14 cellular contexts compared by ENCODE assay signal in genomic region chr17:19161308-19162107, GRCh38. TPM values are rescaled to one million over a fixed set of nuclear protein-coding genes. Genes with fewer than 3 reads are reported as not detected.
DNase-seq lines count a peak whose midpoint lies in the region; ATAC-seq and FAIRE-seq lines count a peak whose summit lies in the region.
"Not testable (repeated sequence)": the region's sequence is repeated elsewhere in the genome, so short reads cannot be mapped to it uniquely, and the experiment has no call there.
"Had no signal": no experiment of that assay in that cellular context is flagged by ENCODE, and none has a peak within 500 bp of the region (broad histone marks: within the 10 kb centered on the region; RNA-seq: fewer than 3 reads in every experiment).

No MANE protein-coding gene starts in this region.

- FAIRE-seq in RCC 7860 (lab: Jason Lieb, UNC), result peak; percentile 63

- not testable (repeated sequence) for H3K9me3 Mint-ChIP-seq in activated CD8-positive, alpha-beta T cell treated with anti-CD3 and anti-CD28 coated beads, Interleukin-2, amount 10 ng/mL, durations not matched to agents 7 days and 5 days (ENCODE audit: insufficient read depth); activated naive CD8-positive, alpha-beta T cell treated with anti-CD3 and anti-CD28 coated beads, Interleukin-2, amount 50 U/mL, for 24 hours; naive thymus-derived CD8-positive, alpha-beta T cell; stimulated activated naive CD8-positive, alpha-beta T cell treated with anti-CD3 and anti-CD28 coated beads, Interleukin-15, amount 100 ng/mL, for 72 hours

- not testable (repeated sequence) for H3K27me3 Mint-ChIP-seq in activated CD8-positive, alpha-beta T cell treated with anti-CD3 and anti-CD28 coated beads, Interleukin-2, amount 10 ng/mL, durations not matched to agents 7 days and 5 days (ENCODE audit: low read depth); activated naive CD8-positive, alpha-beta T cell treated with anti-CD3 and anti-CD28 coated beads, Interleukin-2, amount 50 U/mL, for 24 hours; naive thymus-derived CD8-positive, alpha-beta T cell; stimulated activated naive CD8-positive, alpha-beta T cell treated with anti-CD3 and anti-CD28 coated beads, Interleukin-15, amount 100 ng/mL, for 72 hours

- POLR2A ChIA-PET in activated CD8-positive, alpha-beta T cell treated with anti-CD3 and anti-CD28 coated beads, Interleukin-2, amount 10 ng/mL, durations not matched to agents 7 days and 5 days (lab: Charles Lee); naive thymus-derived CD8-positive, alpha-beta T cell (lab: Charles Lee): not testable (repeated sequence)

- H3K36me3 Mint-ChIP-seq in activated CD8-positive, alpha-beta T cell treated with anti-CD3 and anti-CD28 coated beads, Interleukin-2, amount 10 ng/mL, durations not matched to agents 7 days and 5 days (ENCODE audit: low read depth); activated naive CD8-positive, alpha-beta T cell treated with anti-CD3 and anti-CD28 coated beads, Interleukin-2, amount 50 U/mL, for 24 hours (ENCODE audit: low read depth); naive thymus-derived CD8-positive, alpha-beta T cell: not testable (repeated sequence)

- H3K27ac Mint-ChIP-seq in activated CD8-positive, alpha-beta T cell treated with anti-CD3 and anti-CD28 coated beads, Interleukin-2, amount 10 ng/mL, durations not matched to agents 7 days and 5 days; activated naive CD8-positive, alpha-beta T cell treated with anti-CD3 and anti-CD28 coated beads, Interleukin-2, amount 50 U/mL, for 24 hours; naive thymus-derived CD8-positive, alpha-beta T cell; stimulated activated naive CD8-positive, alpha-beta T cell treated with anti-CD3 and anti-CD28 coated beads, Interleukin-15, amount 100 ng/mL, for 72 hours: not testable (repeated sequence)

- ATAC-seq in GM18502 (IDR thresholded peaks at IDR 0.05; ENCODE audit: poor library complexity, unreplicated experiment), result peak; percentile 46
- peak; percentile 56 for ATAC-seq in GM19463 (IDR thresholded peaks at IDR 0.05; ENCODE audit: unreplicated experiment)
- ATAC-seq in GM21825 (IDR thresholded peaks at IDR 0.05; ENCODE audit: unreplicated experiment), result peak; percentile 39
- peak; percentile 32 for ATAC-seq in activated CD8-positive, alpha-beta T cell treated with anti-CD3 and anti-CD28 coated beads, Interleukin-2, amount 10 ng/mL, durations not matched to agents 7 days and 5 days
- peak; percentile 37 for ATAC-seq in activated naive CD8-positive, alpha-beta T cell treated with anti-CD3 and anti-CD28 coated beads, Interleukin-2, amount 50 U/mL, for 24 hours
- peak; percentile 79 to 83 for ATAC-seq in naive thymus-derived CD8-positive, alpha-beta T cell
- ATAC-seq in stimulated activated naive CD8-positive, alpha-beta T cell treated with anti-CD3 and anti-CD28 coated beads, Interleukin-15, amount 100 ng/mL, for 72 hours, result peak; percentile 86

- DNase-seq in RCC 7860 (ENCODE audit: low spot score); activated CD8-positive, alpha-beta T cell treated with anti-CD3 and anti-CD28 coated beads, Interleukin-2, amount 10 ng/mL, durations not matched to agents 7 days and 5 days; activated naive CD8-positive, alpha-beta T cell treated with anti-CD3 and anti-CD28 coated beads, Interleukin-2, amount 50 U/mL, for 24 hours; naive thymus-derived CD8-positive, alpha-beta T cell; stimulated activated naive CD8-positive, alpha-beta T cell treated with anti-CD3 and anti-CD28 coated beads, Interleukin-15, amount 100 ng/mL, for 72 hours: not testable (repeated sequence)

- CTCF ChIA-PET in activated CD8-positive, alpha-beta T cell treated with anti-CD3 and anti-CD28 coated beads, Interleukin-2, amount 10 ng/mL, durations not matched to agents 7 days and 5 days (lab: Charles Lee), result not testable (repeated sequence)

- not testable (repeated sequence) for H3K4me3 Mint-ChIP-seq in activated CD8-positive, alpha-beta T cell treated with anti-CD3 and anti-CD28 coated beads, Interleukin-2, amount 10 ng/mL, durations not matched to agents 7 days and 5 days; activated naive CD8-positive, alpha-beta T cell treated with anti-CD3 and anti-CD28 coated beads, Interleukin-2, amount 50 U/mL, for 24 hours; naive thymus-derived CD8-positive, alpha-beta T cell; stimulated activated naive CD8-positive, alpha-beta T cell treated with anti-CD3 and anti-CD28 coated beads, Interleukin-15, amount 100 ng/mL, for 72 hours

- not testable (repeated sequence) for H3K4me1 Mint-ChIP-seq in activated CD8-positive, alpha-beta T cell treated with anti-CD3 and anti-CD28 coated beads, Interleukin-2, amount 10 ng/mL, durations not matched to agents 7 days and 5 days (ENCODE audit: low read depth); activated naive CD8-positive, alpha-beta T cell treated with anti-CD3 and anti-CD28 coated beads, Interleukin-2, amount 50 U/mL, for 24 hours; naive thymus-derived CD8-positive, alpha-beta T cell; stimulated activated naive CD8-positive, alpha-beta T cell treated with anti-CD3 and anti-CD28 coated beads, Interleukin-15, amount 100 ng/mL, for 72 hours

RNA-seq across cellular contexts. Expression of gene GRAPL, which starts 34.1 kb away (rescaled TPM):
- total RNA-seq in activated CD8-positive, alpha-beta T cell treated with anti-CD3 and anti-CD28 coated beads, Interleukin-2, amount 10 ng/mL, durations not matched to agents 7 days and 5 days, result 10 to 100 TPM; 13.6 to 16.8 TPM
- 10 to 100 TPM; 67.3 to 69.6 TPM for total RNA-seq in naive thymus-derived CD8-positive, alpha-beta T cell
- 1 to 10 TPM in 1 of 3 donors, under 1 TPM in 2; 0.44 to 1.2 (median 0.71) TPM for polyA plus RNA-seq in naive thymus-derived CD8-positive, alpha-beta T cell
- total RNA-seq: A673, G401, GM23248, RPMI7951, SK-MEL-5 had no signal
- polyA plus RNA-seq: BJ, GM23248 had no signal

Comparison
In these comparisons a context has a peak if more than half of its experiments do, and no peak if none do; other contexts are left out.
1. ATAC-seq: peak in every context shown above with its lines; median percentile 86 in stimulated activated naive CD8-positive, alpha-beta T cell treated with anti-CD3 and anti-CD28 coated beads, Interleukin-15, amount 100 ng/mL, for 72 hours; 81 in naive thymus-derived CD8-positive, alpha-beta T cell; 56 in GM19463; 46 in GM18502; 39 in GM21825; 37 in activated naive CD8-positive, alpha-beta T cell treated with anti-CD3 and anti-CD28 coated beads, Interleukin-2, amount 50 U/mL, for 24 hours; 32 in activated CD8-positive, alpha-beta T cell treated with anti-CD3 and anti-CD28 coated beads, Interleukin-2, amount 10 ng/mL, durations not matched to agents 7 days and 5 days.